In the genomic region with DNA sequence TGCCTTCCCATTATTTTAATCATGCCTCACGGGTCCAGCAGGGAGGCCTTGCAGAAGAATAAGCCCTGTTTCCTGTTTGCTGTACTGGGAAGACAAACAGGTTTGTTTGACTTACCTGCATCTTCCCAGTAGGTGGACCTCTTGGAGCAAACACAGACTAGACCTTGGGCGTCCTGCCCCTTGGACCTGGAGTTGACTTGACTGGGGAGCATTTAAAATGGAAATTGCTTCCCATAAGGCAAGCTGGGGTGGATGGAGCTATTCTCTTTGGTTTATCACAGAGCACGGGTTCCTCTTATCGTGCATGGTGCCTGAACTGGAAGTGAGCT, we compare ENCODE assay signal across 1 cellular context.
TF ChIP-seq lines count a peak whose summit lies in the region.

No MANE protein-coding gene starts in this region.

TF ChIP-seq in HepG2, 621 proteins besides CTCF, POLR2A, EP300 and RAD21 (continued from another document and continues in another):
- peak; percentile 30; the same call in 1 of the 2 replicates for TF ChIP-seq ETV5 (CRISPR knock-in tag; IDR thresholded peaks at IDR 0.05; ENCODE audit: borderline replicate concordance)
- TF ChIP-seq, protein P1, sequence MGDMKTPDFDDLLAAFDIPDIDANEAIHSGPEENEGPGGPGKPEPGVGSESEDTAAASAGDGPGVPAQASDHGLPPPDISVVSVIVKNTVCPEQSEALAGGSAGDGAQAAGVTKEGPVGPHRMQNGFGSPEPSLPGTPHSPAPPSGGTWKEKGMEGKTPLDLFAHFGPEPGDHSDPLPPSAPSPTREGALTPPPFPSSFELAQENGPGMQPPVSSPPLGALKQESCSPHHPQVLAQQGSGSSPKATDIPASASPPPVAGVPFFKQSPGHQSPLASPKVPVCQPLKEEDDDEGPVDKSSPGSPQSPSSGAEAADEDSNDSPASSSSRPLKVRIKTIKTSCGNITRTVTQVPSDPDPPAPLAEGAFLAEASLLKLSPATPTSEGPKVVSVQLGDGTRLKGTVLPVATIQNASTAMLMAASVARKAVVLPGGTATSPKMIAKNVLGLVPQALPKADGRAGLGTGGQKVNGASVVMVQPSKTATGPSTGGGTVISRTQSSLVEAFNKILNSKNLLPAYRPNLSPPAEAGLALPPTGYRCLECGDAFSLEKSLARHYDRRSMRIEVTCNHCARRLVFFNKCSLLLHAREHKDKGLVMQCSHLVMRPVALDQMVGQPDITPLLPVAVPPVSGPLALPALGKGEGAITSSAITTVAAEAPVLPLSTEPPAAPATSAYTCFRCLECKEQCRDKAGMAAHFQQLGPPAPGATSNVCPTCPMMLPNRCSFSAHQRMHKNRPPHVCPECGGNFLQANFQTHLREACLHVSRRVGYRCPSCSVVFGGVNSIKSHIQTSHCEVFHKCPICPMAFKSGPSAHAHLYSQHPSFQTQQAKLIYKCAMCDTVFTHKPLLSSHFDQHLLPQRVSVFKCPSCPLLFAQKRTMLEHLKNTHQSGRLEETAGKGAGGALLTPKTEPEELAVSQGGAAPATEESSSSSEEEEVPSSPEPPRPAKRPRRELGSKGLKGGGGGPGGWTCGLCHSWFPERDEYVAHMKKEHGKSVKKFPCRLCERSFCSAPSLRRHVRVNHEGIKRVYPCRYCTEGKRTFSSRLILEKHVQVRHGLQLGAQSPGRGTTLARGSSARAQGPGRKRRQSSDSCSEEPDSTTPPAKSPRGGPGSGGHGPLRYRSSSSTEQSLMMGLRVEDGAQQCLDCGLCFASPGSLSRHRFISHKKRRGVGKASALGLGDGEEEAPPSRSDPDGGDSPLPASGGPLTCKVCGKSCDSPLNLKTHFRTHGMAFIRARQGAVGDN (CRISPR knock-in tag; IDR thresholded peaks at IDR 0.05), result no peak
- TF ChIP-seq, protein P2, sequence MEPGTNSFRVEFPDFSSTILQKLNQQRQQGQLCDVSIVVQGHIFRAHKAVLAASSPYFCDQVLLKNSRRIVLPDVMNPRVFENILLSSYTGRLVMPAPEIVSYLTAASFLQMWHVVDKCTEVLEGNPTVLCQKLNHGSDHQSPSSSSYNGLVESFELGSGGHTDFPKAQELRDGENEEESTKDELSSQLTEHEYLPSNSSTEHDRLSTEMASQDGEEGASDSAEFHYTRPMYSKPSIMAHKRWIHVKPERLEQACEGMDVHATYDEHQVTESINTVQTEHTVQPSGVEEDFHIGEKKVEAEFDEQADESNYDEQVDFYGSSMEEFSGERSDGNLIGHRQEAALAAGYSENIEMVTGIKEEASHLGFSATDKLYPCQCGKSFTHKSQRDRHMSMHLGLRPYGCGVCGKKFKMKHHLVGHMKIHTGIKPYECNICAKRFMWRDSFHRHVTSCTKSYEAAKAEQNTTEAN (CRISPR knock-in tag; conservative IDR thresholded peaks at IDR 0.05), result no peak
- TF ChIP-seq PLRG1 (conservative IDR thresholded peaks at IDR 0.05), result no peak
- no peak for TF ChIP-seq ZNF180 (CRISPR knock-in tag; IDR thresholded peaks at IDR 0.05; ENCODE audit: borderline replicate concordance, low read depth)
- TF ChIP-seq ZNF484 (CRISPR knock-in tag; IDR thresholded peaks at IDR 0.05; ENCODE audit: borderline replicate concordance, low read depth), result no peak
- no peak for TF ChIP-seq ZNF773 (CRISPR knock-in tag; IDR thresholded peaks at IDR 0.05; ENCODE audit: borderline replicate concordance)
- no peak for TF ChIP-seq SMAD1 (CRISPR knock-in tag; IDR thresholded peaks at IDR 0.05; ENCODE audit: borderline replicate concordance, low read depth)
- TF ChIP-seq NCOA1 (CRISPR knock-in tag; IDR thresholded peaks at IDR 0.05), result no peak
- TF ChIP-seq POLR2AphosphoS2 (IDR thresholded peaks at IDR 0.05; ENCODE audit: low read depth, low read length), result no peak
- no peak for TF ChIP-seq CENPT (CRISPR knock-in tag; IDR thresholded peaks at IDR 0.05; ENCODE audit: low read depth)
- TF ChIP-seq, protein P3, sequence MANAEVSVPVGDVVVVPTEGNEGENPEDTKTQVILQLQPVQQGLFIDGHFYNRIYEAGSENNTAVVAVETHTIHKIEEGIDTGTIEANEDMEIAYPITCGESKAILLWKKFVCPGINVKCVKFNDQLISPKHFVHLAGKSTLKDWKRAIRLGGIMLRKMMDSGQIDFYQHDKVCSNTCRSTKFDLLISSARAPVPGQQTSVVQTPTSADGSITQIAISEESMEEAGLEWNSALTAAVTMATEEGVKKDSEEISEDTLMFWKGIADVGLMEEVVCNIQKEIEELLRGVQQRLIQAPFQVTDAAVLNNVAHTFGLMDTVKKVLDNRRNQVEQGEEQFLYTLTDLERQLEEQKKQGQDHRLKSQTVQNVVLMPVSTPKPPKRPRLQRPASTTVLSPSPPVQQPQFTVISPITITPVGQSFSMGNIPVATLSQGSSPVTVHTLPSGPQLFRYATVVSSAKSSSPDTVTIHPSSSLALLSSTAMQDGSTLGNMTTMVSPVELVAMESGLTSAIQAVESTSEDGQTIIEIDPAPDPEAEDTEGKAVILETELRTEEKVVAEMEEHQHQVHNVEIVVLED (CRISPR knock-in tag; IDR thresholded peaks at IDR 0.05; ENCODE audit: borderline replicate concordance), result no peak
- TF ChIP-seq NBN (conservative IDR thresholded peaks at IDR 0.05), result no peak
- TF ChIP-seq PITX1 (CRISPR knock-in tag; IDR thresholded peaks at IDR 0.05), result peak; percentile 48; the same call in 1 of the 2 replicates
- TF ChIP-seq SRSF9 (IDR thresholded peaks at IDR 0.05; ENCODE audit: borderline replicate concordance, insufficient read depth, low read depth, low read length, poor library complexity, severe bottlenecking), result no peak
- TF ChIP-seq ZBTB3 (CRISPR knock-in tag; IDR thresholded peaks at IDR 0.05; ENCODE audit: borderline replicate concordance, low read depth), result no peak
- TF ChIP-seq, protein P4, sequence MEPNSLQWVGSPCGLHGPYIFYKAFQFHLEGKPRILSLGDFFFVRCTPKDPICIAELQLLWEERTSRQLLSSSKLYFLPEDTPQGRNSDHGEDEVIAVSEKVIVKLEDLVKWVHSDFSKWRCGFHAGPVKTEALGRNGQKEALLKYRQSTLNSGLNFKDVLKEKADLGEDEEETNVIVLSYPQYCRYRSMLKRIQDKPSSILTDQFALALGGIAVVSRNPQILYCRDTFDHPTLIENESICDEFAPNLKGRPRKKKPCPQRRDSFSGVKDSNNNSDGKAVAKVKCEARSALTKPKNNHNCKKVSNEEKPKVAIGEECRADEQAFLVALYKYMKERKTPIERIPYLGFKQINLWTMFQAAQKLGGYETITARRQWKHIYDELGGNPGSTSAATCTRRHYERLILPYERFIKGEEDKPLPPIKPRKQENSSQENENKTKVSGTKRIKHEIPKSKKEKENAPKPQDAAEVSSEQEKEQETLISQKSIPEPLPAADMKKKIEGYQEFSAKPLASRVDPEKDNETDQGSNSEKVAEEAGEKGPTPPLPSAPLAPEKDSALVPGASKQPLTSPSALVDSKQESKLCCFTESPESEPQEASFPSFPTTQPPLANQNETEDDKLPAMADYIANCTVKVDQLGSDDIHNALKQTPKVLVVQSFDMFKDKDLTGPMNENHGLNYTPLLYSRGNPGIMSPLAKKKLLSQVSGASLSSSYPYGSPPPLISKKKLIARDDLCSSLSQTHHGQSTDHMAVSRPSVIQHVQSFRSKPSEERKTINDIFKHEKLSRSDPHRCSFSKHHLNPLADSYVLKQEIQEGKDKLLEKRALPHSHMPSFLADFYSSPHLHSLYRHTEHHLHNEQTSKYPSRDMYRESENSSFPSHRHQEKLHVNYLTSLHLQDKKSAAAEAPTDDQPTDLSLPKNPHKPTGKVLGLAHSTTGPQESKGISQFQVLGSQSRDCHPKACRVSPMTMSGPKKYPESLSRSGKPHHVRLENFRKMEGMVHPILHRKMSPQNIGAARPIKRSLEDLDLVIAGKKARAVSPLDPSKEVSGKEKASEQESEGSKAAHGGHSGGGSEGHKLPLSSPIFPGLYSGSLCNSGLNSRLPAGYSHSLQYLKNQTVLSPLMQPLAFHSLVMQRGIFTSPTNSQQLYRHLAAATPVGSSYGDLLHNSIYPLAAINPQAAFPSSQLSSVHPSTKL (CRISPR knock-in tag; IDR thresholded peaks at IDR 0.05), result peak; percentile 21; the same call in 1 of the 2 replicates
- no peak for TF ChIP-seq PCBP2 (optimal IDR thresholded peaks at IDR 0.05; ENCODE audit: low read depth, low read length, poor library complexity, severe bottlenecking)
- TF ChIP-seq GABPA (IDR thresholded peaks at IDR 0.05; ENCODE audit: low read depth, low read length), result no peak
- no peak for TF ChIP-seq GABPA (CRISPR knock-in tag; IDR thresholded peaks at IDR 0.05; ENCODE audit: low read depth)
- TF ChIP-seq, protein P5, sequence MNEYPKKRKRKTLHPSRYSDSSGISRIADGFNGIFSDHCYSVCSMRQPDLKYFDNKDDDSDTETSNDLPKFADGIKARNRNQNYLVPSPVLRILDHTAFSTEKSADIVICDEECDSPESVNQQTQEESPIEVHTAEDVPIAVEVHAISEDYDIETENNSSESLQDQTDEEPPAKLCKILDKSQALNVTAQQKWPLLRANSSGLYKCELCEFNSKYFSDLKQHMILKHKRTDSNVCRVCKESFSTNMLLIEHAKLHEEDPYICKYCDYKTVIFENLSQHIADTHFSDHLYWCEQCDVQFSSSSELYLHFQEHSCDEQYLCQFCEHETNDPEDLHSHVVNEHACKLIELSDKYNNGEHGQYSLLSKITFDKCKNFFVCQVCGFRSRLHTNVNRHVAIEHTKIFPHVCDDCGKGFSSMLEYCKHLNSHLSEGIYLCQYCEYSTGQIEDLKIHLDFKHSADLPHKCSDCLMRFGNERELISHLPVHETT (CRISPR knock-in tag; conservative IDR thresholded peaks at IDR 0.05), result no peak
- TF ChIP-seq ELF3 (CRISPR knock-in tag; IDR thresholded peaks at IDR 0.05), result no peak
- no peak for TF ChIP-seq ZNF761 (CRISPR knock-in tag; conservative IDR thresholded peaks at IDR 0.05)
- TF ChIP-seq, protein P6, sequence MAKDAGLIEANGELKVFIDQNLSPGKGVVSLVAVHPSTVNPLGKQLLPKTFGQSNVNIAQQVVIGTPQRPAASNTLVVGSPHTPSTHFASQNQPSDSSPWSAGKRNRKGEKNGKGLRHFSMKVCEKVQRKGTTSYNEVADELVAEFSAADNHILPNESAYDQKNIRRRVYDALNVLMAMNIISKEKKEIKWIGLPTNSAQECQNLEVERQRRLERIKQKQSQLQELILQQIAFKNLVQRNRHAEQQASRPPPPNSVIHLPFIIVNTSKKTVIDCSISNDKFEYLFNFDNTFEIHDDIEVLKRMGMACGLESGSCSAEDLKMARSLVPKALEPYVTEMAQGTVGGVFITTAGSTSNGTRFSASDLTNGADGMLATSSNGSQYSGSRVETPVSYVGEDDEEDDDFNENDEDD (CRISPR knock-in tag; IDR thresholded peaks at IDR 0.05; ENCODE audit: borderline replicate concordance), result no peak
- TF ChIP-seq, protein P7, sequence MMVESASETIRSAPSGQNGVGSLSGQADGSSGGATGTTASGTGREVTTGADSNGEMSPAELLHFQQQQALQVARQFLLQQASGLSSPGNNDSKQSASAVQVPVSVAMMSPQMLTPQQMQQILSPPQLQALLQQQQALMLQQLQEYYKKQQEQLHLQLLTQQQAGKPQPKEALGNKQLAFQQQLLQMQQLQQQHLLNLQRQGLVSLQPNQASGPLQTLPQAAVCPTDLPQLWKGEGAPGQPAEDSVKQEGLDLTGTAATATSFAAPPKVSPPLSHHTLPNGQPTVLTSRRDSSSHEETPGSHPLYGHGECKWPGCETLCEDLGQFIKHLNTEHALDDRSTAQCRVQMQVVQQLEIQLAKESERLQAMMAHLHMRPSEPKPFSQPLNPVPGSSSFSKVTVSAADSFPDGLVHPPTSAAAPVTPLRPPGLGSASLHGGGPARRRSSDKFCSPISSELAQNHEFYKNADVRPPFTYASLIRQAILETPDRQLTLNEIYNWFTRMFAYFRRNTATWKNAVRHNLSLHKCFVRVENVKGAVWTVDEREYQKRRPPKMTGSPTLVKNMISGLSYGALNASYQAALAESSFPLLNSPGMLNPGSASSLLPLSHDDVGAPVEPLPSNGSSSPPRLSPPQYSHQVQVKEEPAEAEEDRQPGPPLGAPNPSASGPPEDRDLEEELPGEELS (CRISPR knock-in tag; IDR thresholded peaks at IDR 0.05), result peak; percentile 73
- TF ChIP-seq, protein P8, sequence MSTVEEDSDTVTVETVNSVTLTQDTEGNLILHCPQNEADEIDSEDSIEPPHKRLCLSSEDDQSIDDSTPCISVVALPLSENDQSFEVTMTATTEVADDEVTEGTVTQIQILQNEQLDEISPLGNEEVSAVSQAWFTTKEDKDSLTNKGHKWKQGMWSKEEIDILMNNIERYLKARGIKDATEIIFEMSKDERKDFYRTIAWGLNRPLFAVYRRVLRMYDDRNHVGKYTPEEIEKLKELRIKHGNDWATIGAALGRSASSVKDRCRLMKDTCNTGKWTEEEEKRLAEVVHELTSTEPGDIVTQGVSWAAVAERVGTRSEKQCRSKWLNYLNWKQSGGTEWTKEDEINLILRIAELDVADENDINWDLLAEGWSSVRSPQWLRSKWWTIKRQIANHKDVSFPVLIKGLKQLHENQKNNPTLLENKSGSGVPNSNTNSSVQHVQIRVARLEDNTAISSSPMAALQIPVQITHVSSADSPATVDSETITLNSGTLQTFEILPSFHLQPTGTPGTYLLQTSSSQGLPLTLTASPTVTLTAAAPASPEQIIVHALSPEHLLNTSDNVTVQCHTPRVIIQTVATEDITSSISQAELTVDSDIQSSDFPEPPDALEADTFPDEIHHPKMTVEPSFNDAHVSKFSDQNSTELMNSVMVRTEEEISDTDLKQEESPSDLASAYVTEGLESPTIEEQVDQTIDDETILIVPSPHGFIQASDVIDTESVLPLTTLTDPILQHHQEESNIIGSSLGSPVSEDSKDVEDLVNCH (CRISPR knock-in tag; IDR thresholded peaks at IDR 0.05), result no peak
- TF ChIP-seq AGO1 (IDR thresholded peaks at IDR 0.05; ENCODE audit: low read depth, low read length, poor library complexity, severe bottlenecking), result no peak
- TF ChIP-seq FOXA1 (IDR thresholded peaks at IDR 0.05), result no peak
- TF ChIP-seq FOXA1 (CRISPR knock-in tag; IDR thresholded peaks at IDR 0.05), result peak; percentile 42; the same call in 1 of the 2 replicates
- TF ChIP-seq, protein P9, sequence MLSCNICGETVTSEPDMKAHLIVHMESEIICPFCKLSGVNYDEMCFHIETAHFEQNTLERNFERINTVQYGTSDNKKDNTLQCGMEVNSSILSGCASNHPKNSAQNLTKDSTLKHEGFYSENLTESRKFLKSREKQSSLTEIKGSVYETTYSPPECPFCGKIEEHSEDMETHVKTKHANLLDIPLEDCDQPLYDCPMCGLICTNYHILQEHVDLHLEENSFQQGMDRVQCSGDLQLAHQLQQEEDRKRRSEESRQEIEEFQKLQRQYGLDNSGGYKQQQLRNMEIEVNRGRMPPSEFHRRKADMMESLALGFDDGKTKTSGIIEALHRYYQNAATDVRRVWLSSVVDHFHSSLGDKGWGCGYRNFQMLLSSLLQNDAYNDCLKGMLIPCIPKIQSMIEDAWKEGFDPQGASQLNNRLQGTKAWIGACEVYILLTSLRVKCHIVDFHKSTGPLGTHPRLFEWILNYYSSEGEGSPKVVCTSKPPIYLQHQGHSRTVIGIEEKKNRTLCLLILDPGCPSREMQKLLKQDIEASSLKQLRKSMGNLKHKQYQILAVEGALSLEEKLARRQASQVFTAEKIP (CRISPR knock-in tag; IDR thresholded peaks at IDR 0.05; ENCODE audit: borderline replicate concordance), result no peak
- peak; percentile 89 for TF ChIP-seq HHEX (CRISPR knock-in tag; IDR thresholded peaks at IDR 0.05)
- TF ChIP-seq, protein P10, sequence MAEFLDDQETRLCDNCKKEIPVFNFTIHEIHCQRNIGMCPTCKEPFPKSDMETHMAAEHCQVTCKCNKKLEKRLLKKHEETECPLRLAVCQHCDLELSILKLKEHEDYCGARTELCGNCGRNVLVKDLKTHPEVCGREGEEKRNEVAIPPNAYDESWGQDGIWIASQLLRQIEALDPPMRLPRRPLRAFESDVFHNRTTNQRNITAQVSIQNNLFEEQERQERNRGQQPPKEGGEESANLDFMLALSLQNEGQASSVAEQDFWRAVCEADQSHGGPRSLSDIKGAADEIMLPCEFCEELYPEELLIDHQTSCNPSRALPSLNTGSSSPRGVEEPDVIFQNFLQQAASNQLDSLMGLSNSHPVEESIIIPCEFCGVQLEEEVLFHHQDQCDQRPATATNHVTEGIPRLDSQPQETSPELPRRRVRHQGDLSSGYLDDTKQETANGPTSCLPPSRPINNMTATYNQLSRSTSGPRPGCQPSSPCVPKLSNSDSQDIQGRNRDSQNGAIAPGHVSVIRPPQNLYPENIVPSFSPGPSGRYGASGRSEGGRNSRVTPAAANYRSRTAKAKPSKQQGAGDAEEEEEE (CRISPR knock-in tag; IDR thresholded peaks at IDR 0.05; ENCODE audit: borderline replicate concordance), result no peak
